Comparison of ENCODE assay signal across 8 cellular contexts in genomic region chr16:590875-591200, GRCh38. TPM values are rescaled to one million over a fixed set of nuclear protein-coding genes. Genes with fewer than 3 reads are reported as not detected.
A peak's percentile ranks its signal among the peaks of the same experiment; 100 is the strongest.
DNase-seq lines count a peak whose midpoint lies in the region; ATAC-seq and TF ChIP-seq lines count a peak whose summit lies in the region.

No MANE protein-coding gene starts in this region.

- peaks cover 17 to 31% of the 10 kb centered on the region in 2 experiments; a peak in 2 of 4 replicates for H3K4me1 ChIP-seq in SK-N-SH (ENCODE audit: control insufficient read depth in 1 of 2, insufficient read depth in 2 of 2, low read depth in 1 of 2, low read length in 1 of 2)
- peaks cover 51 to 83% (median 76%) of the 10 kb centered on the region in 4 donors for H3K4me1 ChIP-seq in stomach

- H3K4me3 Mint-ChIP-seq in activated T-helper 2 cell treated with anti-CD3 and anti-CD28 coated beads, Interferon-gamma antibody, Interleukin-2, Interleukin-4, amounts not matched to agents 10 μg/mL and 5 μg/mL and 100 μg/mL, durations not matched to agents 14 hours and 24 hours and 36 hours (ENCODE audit: low read depth) = peak overlapping the region; percentile 87
- H3K4me3 Mint-ChIP-seq in immature natural killer cell = peak overlapping the region; percentile 78 to 91 (median 87)

- intact Hi-C loops in activated T-helper 2 cell treated with anti-CD3 and anti-CD28 coated beads, Interferon-gamma antibody, Interleukin-2, Interleukin-4, amounts not matched to agents 10 μg/mL and 5 μg/mL and 100 μg/mL, durations not matched to agents 14 hours and 24 hours and 36 hours (cut with micrococcal nuclease) = no loop called here
- intact Hi-C loops in stomach (cut with DNase I; ENCODE audit: low total_unique reads) = no loop called here

- TF ChIP-seq POLR2A in stomach (IDR thresholded peaks at IDR 0.05) = no peak

- TF ChIP-seq EP300 in SK-N-SH (IDR thresholded peaks at IDR 0.05; ENCODE audit: borderline replicate concordance in 1 of 2, low read depth in 1 of 2, low read length in 1 of 2) (no peak), stomach (IDR thresholded peaks at IDR 0.05) (no peak)

- H3K9me3 Mint-ChIP-seq in activated T-helper 2 cell treated with anti-CD3 and anti-CD28 coated beads, Interferon-gamma antibody, Interleukin-2, Interleukin-4, amounts not matched to agents 10 μg/mL and 5 μg/mL and 100 μg/mL, durations not matched to agents 14 hours and 24 hours and 36 hours = no peaks in the 10 kb centered on the region
- H3K9me3 Mint-ChIP-seq in immature natural killer cell = no peaks in the 10 kb centered on the region

- H3K4me2 ChIP-seq in SK-N-SH = peak overlapping the region; percentile 100

- no peak for TF ChIP-seq RAD21 in SK-N-SH (IDR thresholded peaks at IDR 0.05; ENCODE audit: low read length)

- peaks cover 9% of the 10 kb centered on the region for H3K36me3 Mint-ChIP-seq in activated T-helper 2 cell treated with anti-CD3 and anti-CD28 coated beads, Interferon-gamma antibody, Interleukin-2, Interleukin-4, amounts not matched to agents 10 μg/mL and 5 μg/mL and 100 μg/mL, durations not matched to agents 14 hours and 24 hours and 36 hours (ENCODE audit: low read depth)
- H3K36me3 Mint-ChIP-seq in immature natural killer cell = no peaks in the 10 kb centered on the region

- no peak for TF ChIP-seq CTCF in SK-N-SH (IDR thresholded peaks at IDR 0.05)
- TF ChIP-seq CTCF in stomach (IDR thresholded peaks at IDR 0.05) = no peak

- H3K36me3 ChIP-seq in SK-N-SH (replicated peaks in 1 of 2; ENCODE audit: control insufficient read depth in 1 of 2, insufficient read depth in 2 of 2, low read length in 1 of 2) = peaks cover 0 to 3% of the 10 kb centered on the region in 2 experiments
- H3K36me3 ChIP-seq in stomach = peaks cover 0 to 6% (median 0%) of the 10 kb centered on the region in 4 donors

- H3K4me3 ChIP-seq in SK-N-SH (ENCODE audit: low read depth in 2 of 2, low read length in 1 of 2) = peak overlapping the region; percentile 82 to 89
- peak overlapping the region; percentile 76 to 89 (median 83) for H3K4me3 ChIP-seq in stomach

- peaks cover 17% of the 10 kb centered on the region for H3K4me1 Mint-ChIP-seq in activated T-helper 2 cell treated with anti-CD3 and anti-CD28 coated beads, Interferon-gamma antibody, Interleukin-2, Interleukin-4, amounts not matched to agents 10 μg/mL and 5 μg/mL and 100 μg/mL, durations not matched to agents 14 hours and 24 hours and 36 hours (ENCODE audit: low read depth)
- peaks cover 33 to 42% of the 10 kb centered on the region in 2 donors for H3K4me1 Mint-ChIP-seq in immature natural killer cell

- no peaks in the 10 kb centered on the region for H3K9me2 ChIP-seq in SK-N-SH

- H3K9me3 ChIP-seq in SK-N-SH (no peaks in the 10 kb centered on the region), stomach (no peaks in the 10 kb centered on the region)

- H4K20me1 ChIP-seq in SK-N-SH (ENCODE audit: insufficient read depth) = peaks cover 45% of the 10 kb centered on the region

- ATAC-seq in SK-N-SH treated with all-trans-retinoic acid at 6 μM for 48 hours (no peak), HG02973 (IDR thresholded peaks at IDR 0.05; ENCODE audit: unreplicated experiment) (no peak), GM21619 (IDR thresholded peaks at IDR 0.05; ENCODE audit: unreplicated experiment) (no peak)

- no peak overlapping the region for H3K27ac ChIP-seq in SK-N-SH (ENCODE audit: low read depth in 2 of 2, low read length in 1 of 2)
- H3K27ac ChIP-seq in stomach = peak overlapping the region; percentile 91 to 100 (median 95)

- CTCF ChIA-PET in SK-N-SH (lab: Yijun Ruan, JAX) = interaction anchor here (0.8 to 1.3 kb wide), 5 partner anchors 10 to 57 kb away, joined by 3 to 7 read pairs (median 3); no protein-coding TSS in a partner anchor

- no peak overlapping the region for H2AFZ ChIP-seq in SK-N-SH (ENCODE audit: low read depth)

- WGBS in SK-N-SH (ENCODE audit: low lambda C conversion rate) = 34% methylated on average over 6 of the region's 6 CpGs
- 49 to 59% (median 56%) methylated on average over 6 of the region's 6 CpGs for whole genome bisulfite sequencing in stomach, 5 donors

- no peaks in the 10 kb centered on the region for H3K27me3 Mint-ChIP-seq in activated T-helper 2 cell treated with anti-CD3 and anti-CD28 coated beads, Interferon-gamma antibody, Interleukin-2, Interleukin-4, amounts not matched to agents 10 μg/mL and 5 μg/mL and 100 μg/mL, durations not matched to agents 14 hours and 24 hours and 36 hours (ENCODE audit: low read depth)
- peaks cover 11 to 20% (median 15%) of the 10 kb centered on the region in 3 donors for H3K27me3 Mint-ChIP-seq in immature natural killer cell (ENCODE audit: low read depth in 3 of 3)

- peak overlapping the region; percentile 81 for H3K9ac ChIP-seq in SK-N-SH

- H3F3A ChIP-seq in SK-N-SH (replicated peaks; ENCODE audit: insufficient read depth) = peaks cover 20% of the 10 kb centered on the region

- no peak for DNase-seq in SK-N-SH
- DNase-seq in activated T-helper 2 cell treated with anti-CD3 and anti-CD28 coated beads, Interferon-gamma antibody, Interleukin-2, Interleukin-4, amounts not matched to agents 10 μg/mL and 5 μg/mL and 100 μg/mL, durations not matched to agents 14 hours and 24 hours and 36 hours (ENCODE audit: low spot score) = no peak
- no peak for DNase-seq in immature natural killer cell
- no peak for DNase-seq in stomach
- no peak for DNase-seq in NCI-H2196 treated with DMSO at 0.1 percent for 48 hours (lab: John Stamatoyannopoulos, UW; ENCODE audit: unreplicated experiment)

- no peaks in the 10 kb centered on the region for H3K27me3 ChIP-seq in SK-N-SH (ENCODE audit: insufficient read depth)
- peaks cover 0 to 3% (median 0%) of the 10 kb centered on the region in 3 donors for H3K27me3 ChIP-seq in stomach

- H3K79me2 ChIP-seq in SK-N-SH (ENCODE audit: insufficient read depth) = peaks cover 76% of the 10 kb centered on the region

- POLR2A ChIA-PET in SK-N-SH (lab: Yijun Ruan, JAX) = no interaction called here

- peak overlapping the region; percentile 69 for H3K27ac Mint-ChIP-seq in activated T-helper 2 cell treated with anti-CD3 and anti-CD28 coated beads, Interferon-gamma antibody, Interleukin-2, Interleukin-4, amounts not matched to agents 10 μg/mL and 5 μg/mL and 100 μg/mL, durations not matched to agents 14 hours and 24 hours and 36 hours
- peak overlapping the region; percentile 43 to 89 (median 83) for H3K27ac Mint-ChIP-seq in immature natural killer cell

TF ChIP-seq in SK-N-SH treated with all-trans-retinoic acid at 6 μM for 48 hours, 23 proteins besides CTCF, POLR2A, EP300 and RAD21 (continues in another document):
- no peak for TF ChIP-seq ZNF565 (CRISPR knock-in tag; conservative IDR thresholded peaks at IDR 0.05; ENCODE audit: low read depth)

RNA-seq across cellular contexts. Expression of gene RAB40C, which starts 1.0 kb away (rescaled TPM):
- polyA plus RNA-seq in SK-N-SH (2012; rRNA removed) (12.1 and 13.0 TPM in 2 replicates), immature natural killer cell (10 to 100 TPM in 1 of 3 donors, 1 to 10 TPM in 2; 4.6 to 17.5 (median 5.8) TPM), stomach (10 to 100 TPM; 20.9 to 24.6 (median 22.1) TPM)
- polyA plus RNA-seq in SK-N-SH (2012; cell fraction: cytosol; rRNA removed) = 5.0 and 8.5 TPM in 2 replicates
- polyA plus RNA-seq in SK-N-SH (2012; cell fraction: nucleus; rRNA removed) = 26.7 and 31.3 TPM in 2 replicates
- 13.4 and 16.2 TPM in 2 replicates for total RNA-seq in activated T-helper 2 cell treated with anti-CD3 and anti-CD28 coated beads, Interferon-gamma antibody, Interleukin-2, Interleukin-4, amounts not matched to agents 10 μg/mL and 5 μg/mL and 100 μg/mL, durations not matched to agents 14 hours and 24 hours and 36 hours
- 100 to 1,000 TPM in 1 of 5 donors, 10 to 100 TPM in 4; 17.6 to 101 (median 51.3) TPM for total RNA-seq in stomach

RNA-seq across cellular contexts. Expression of gene PIGQ, which starts 21.1 kb away (rescaled TPM):
- polyA plus RNA-seq in SK-N-SH (2012; rRNA removed) (38.7 and 41.0 TPM in 2 replicates), immature natural killer cell (10 to 100 TPM; 10.5 to 17.7 (median 12.6) TPM), stomach (10 to 100 TPM; 30.1 to 46.5 (median 38.0) TPM)
- 12.1 and 22.4 TPM in 2 replicates for polyA plus RNA-seq in SK-N-SH (2012; cell fraction: cytosol; rRNA removed)
- polyA plus RNA-seq in SK-N-SH (2012; cell fraction: nucleus; rRNA removed) = 154 and 238 TPM in 2 replicates
- total RNA-seq in activated T-helper 2 cell treated with anti-CD3 and anti-CD28 coated beads, Interferon-gamma antibody, Interleukin-2, Interleukin-4, amounts not matched to agents 10 μg/mL and 5 μg/mL and 100 μg/mL, durations not matched to agents 14 hours and 24 hours and 36 hours = 43.4 and 44.9 TPM in 2 replicates
- total RNA-seq in stomach = 100 to 1,000 TPM in 2 of 5 donors, 10 to 100 TPM in 3; 14.3 to 217 (median 52.6) TPM

RNA-seq across cellular contexts. Expression of gene NHLRC4, which starts 24.0 kb away (rescaled TPM):
- polyA plus RNA-seq in SK-N-SH (2012; rRNA removed) (0.69 and 0.70 TPM in 2 replicates), immature natural killer cell (under 1 TPM in 2 of 3 donors, not detected in 1; 0.42 to 0.61 TPM), stomach (1 to 10 TPM in 2 of 3 donors, under 1 TPM in 1; 0.35 to 1.4 (median 1.4) TPM)
- polyA plus RNA-seq in SK-N-SH (2012; cell fraction: cytosol; rRNA removed) = 0.40 and 0.58 TPM in 2 replicates
- polyA plus RNA-seq in SK-N-SH (2012; cell fraction: nucleus; rRNA removed) = 1.4 and 1.8 TPM in 2 replicates
- 1.1 and 1.3 TPM in 2 replicates for total RNA-seq in activated T-helper 2 cell treated with anti-CD3 and anti-CD28 coated beads, Interferon-gamma antibody, Interleukin-2, Interleukin-4, amounts not matched to agents 10 μg/mL and 5 μg/mL and 100 μg/mL, durations not matched to agents 14 hours and 24 hours and 36 hours
- under 1 TPM in 2 of 5 donors, not detected in 3; 0.89 to 0.92 TPM for total RNA-seq in stomach

RNA-seq across cellular contexts. Expression of gene PRR35, which starts 30.6 kb away (rescaled TPM):
- polyA plus RNA-seq in SK-N-SH (2012; rRNA removed) (not detected in 2 replicates), immature natural killer cell (not detected), stomach (not detected)
- polyA plus RNA-seq in SK-N-SH (2012; cell fraction: cytosol; rRNA removed) = not detected in 2 replicates
- polyA plus RNA-seq in SK-N-SH (2012; cell fraction: nucleus; rRNA removed) = 0.06 and 0.11 TPM in 2 replicates
- not detected in 2 replicates for total RNA-seq in activated T-helper 2 cell treated with anti-CD3 and anti-CD28 coated beads, Interferon-gamma antibody, Interleukin-2, Interleukin-4, amounts not matched to agents 10 μg/mL and 5 μg/mL and 100 μg/mL, durations not matched to agents 14 hours and 24 hours and 36 hours
- total RNA-seq in stomach = not detected

RNA-seq across cellular contexts. Expression of gene WFIKKN1, which starts 39.9 kb away (rescaled TPM):
- polyA plus RNA-seq in SK-N-SH (2012; rRNA removed) = 0.10 and 0.16 TPM in 2 replicates
- 0.09 and 0.10 TPM in 2 replicates for polyA plus RNA-seq in SK-N-SH (2012; cell fraction: cytosol; rRNA removed)
- 0.37 and 1.4 TPM in 2 replicates for polyA plus RNA-seq in SK-N-SH (2012; cell fraction: nucleus; rRNA removed)
- 0.32 and 0.57 TPM in 2 replicates for total RNA-seq in activated T-helper 2 cell treated with anti-CD3 and anti-CD28 coated beads, Interferon-gamma antibody, Interleukin-2, Interleukin-4, amounts not matched to agents 10 μg/mL and 5 μg/mL and 100 μg/mL, durations not matched to agents 14 hours and 24 hours and 36 hours
- under 1 TPM in 2 of 3 donors, not detected in 1; 0.17 to 0.19 TPM for polyA plus RNA-seq in immature natural killer cell
- total RNA-seq in stomach = 10 to 100 TPM in 1 of 5 donors, 1 to 10 TPM in 1, under 1 TPM in 2, not detected in 1; 0.14 to 25.8 (median 2.5) TPM
- polyA plus RNA-seq in stomach = 1 to 10 TPM; 1.0 to 2.0 (median 1.5) TPM

Comparison
In these comparisons a context has a peak if more than half of its experiments do, and no peak if none do; other contexts are left out.
1. H3K27ac ChIP-seq: peak in stomach (5 of 5); none in SK-N-SH (0 of 2).